25 cellular contexts compared by ENCODE assay signal in genomic region chr10:29694121-29694520, GRCh38. TPM values are rescaled to one million over a fixed set of nuclear protein-coding genes. Genes with fewer than 3 reads are reported as not detected.
DNase-seq lines count a peak whose midpoint lies in the region; ATAC-seq and TF ChIP-seq lines count a peak whose summit lies in the region.
"Had no signal": no experiment of that assay in that cellular context is flagged by ENCODE, and none has a peak within 500 bp of the region (broad histone marks: within the 10 kb centered on the region; RNA-seq: fewer than 3 reads in every experiment).

No MANE protein-coding gene starts in this region.

- H3K4me3 ChIP-seq in prostate gland, result no peak overlapping the region
- H3K4me3 ChIP-seq in tibial artery, result no peak overlapping the region
- H3K4me3 ChIP-seq: GM23248, HAP-1, SJCRH30 had no signal

- H3K27ac Mint-ChIP-seq in T-helper 17 cell (peak overlapping the region; percentile 39), glutamatergic neuron (ENCODE audit: unreplicated experiment) (peak overlapping the region; percentile 66)

- 86% methylated on average over 3 of the region's 3 CpGs for WGBS in prostate gland

- ATAC-seq in T-helper 17 cell (no peak), GM21526 (IDR thresholded peaks at IDR 0.05; ENCODE audit: low FRiP score, unreplicated experiment) (no peak), GM19467 (IDR thresholded peaks at IDR 0.05; ENCODE audit: unreplicated experiment) (no peak)
- ATAC-seq: PC-3, Right ventricle myocardium inferior, SK-N-SH treated with all-trans-retinoic acid at 6 μM for 48 hours had no signal

- intact Hi-C loops in prostate gland (cut with DNase I) (no loop called here), tibial artery (cut with DNase I; ENCODE audit: low total_unique reads) (no loop called here)

- TF ChIP-seq CTCF in glutamatergic neuron (IDR thresholded peaks at IDR 0.05; ENCODE audit: partially characterized antibody, unreplicated experiment), result no peak
- no peak for TF ChIP-seq CTCF in prostate gland (IDR thresholded peaks at IDR 0.05)
- TF ChIP-seq CTCF in tibial artery (IDR thresholded peaks at IDR 0.05), result no peak

- no peak overlapping the region for H3K4me3 Mint-ChIP-seq in T-helper 17 cell
- peak overlapping the region; percentile 60 for H3K4me3 Mint-ChIP-seq in glutamatergic neuron (ENCODE audit: unreplicated experiment)
- H3K4me3 Mint-ChIP-seq: CD14-positive monocyte had no signal

- no peaks in the 10 kb centered on the region for H3K9me3 ChIP-seq in T-helper 17 cell (ENCODE audit: control insufficient read depth, low read length, poor library complexity, severe bottlenecking)
- no peaks in the 10 kb centered on the region for H3K9me3 ChIP-seq in prostate gland
- H3K9me3 ChIP-seq in tibial artery, result no peaks in the 10 kb centered on the region
- H3K9me3 ChIP-seq: BE2C, HAP-1, SJCRH30 had no signal

- H3K27me3 ChIP-seq in prostate gland (replicated peaks; ENCODE audit: insufficient read depth) (no peaks in the 10 kb centered on the region), tibial artery (no peaks in the 10 kb centered on the region)
- H3K27me3 ChIP-seq: BE2C, SJCRH30 had no signal

- no peak for TF ChIP-seq POLR2A in prostate gland (IDR thresholded peaks at IDR 0.05)

- H3K36me3 ChIP-seq in prostate gland (no peaks in the 10 kb centered on the region), tibial artery (no peaks in the 10 kb centered on the region)
- H3K36me3 ChIP-seq: BE2C, HAP-1, SJCRH30 had no signal

- H3K4me1 ChIP-seq in prostate gland (replicated peaks) (no peaks in the 10 kb centered on the region), tibial artery (peaks cover 0 to 64% (median 17%) of the 10 kb centered on the region in 4 donors)
- H3K4me1 ChIP-seq: HAP-1 had no signal

- DNase-seq in T-helper 17 cell (no peak), glutamatergic neuron (no peak), prostate gland (ENCODE audit: low spot score) (no peak), tibial artery (no peak), A172 (ENCODE audit: low spot score) (no peak)
- no peak for DNase-seq in activated CD4-positive, CD25-positive, alpha-beta regulatory T cell treated with anti-CD3 and anti-CD28 coated beads, Interleukin-2, amount 50 U/mL, for 72 hours
- DNase-seq: BE2C; GM23248; NCI-H1048; NCI-H1417; NCI-H1694; NCI-H2029 treated with DMSO at 0.1 percent for 48 hours; NCI-H446 treated with DMSO at 0.1 percent for 48 hours; NCI-H526; NCI-H82; NK-92 treated with Interleukin-12 subunit alpha and Interleukin-12 subunit beta, amount 100 ng/mL, for 24 hours; PC-3; SJCRH30 had no signal

- H3K9me3 Mint-ChIP-seq in glutamatergic neuron (ENCODE audit: unreplicated experiment), result peaks cover 6% of the 10 kb centered on the region
- H3K9me3 Mint-ChIP-seq: CD14-positive monocyte had no signal

- no peaks in the 10 kb centered on the region for H3K36me3 Mint-ChIP-seq in T-helper 17 cell (ENCODE audit: low read depth)
- H3K36me3 Mint-ChIP-seq in glutamatergic neuron (ENCODE audit: unreplicated experiment), result no peaks in the 10 kb centered on the region

- H3K4me1 Mint-ChIP-seq in T-helper 17 cell (peaks cover 18% of the 10 kb centered on the region), glutamatergic neuron (ENCODE audit: low read depth, unreplicated experiment) (peaks cover 37% of the 10 kb centered on the region)

- peak overlapping the region; percentile 3 to 8 for H3K27ac ChIP-seq in prostate gland
- H3K27ac ChIP-seq in tibial artery, result peak overlapping the region; percentile 40 to 63
- H3K27ac ChIP-seq: GM23248, HL-60, SJCRH30 had no signal

- no peaks in the 10 kb centered on the region for H3K27me3 Mint-ChIP-seq in T-helper 17 cell
- peaks cover 7% of the 10 kb centered on the region for H3K27me3 Mint-ChIP-seq in glutamatergic neuron (ENCODE audit: unreplicated experiment)

RNA-seq across cellular contexts. Expression of gene SVIL, which starts 59.4 kb away (rescaled TPM):
- 10 to 100 TPM; 39.5 to 46.4 TPM for total RNA-seq in T-helper 17 cell
- total RNA-seq in glutamatergic neuron (ENCODE audit: unreplicated experiment), result 117 TPM
- 100 to 1,000 TPM in 1 of 2 donors, 10 to 100 TPM in 1; 92.9 to 524 TPM for total RNA-seq in prostate gland
- 8.5 and 92.0 TPM in 2 replicates for total RNA-seq in A172 (2014; rRNA removed; shearing (Covaris generic))
